Comparison of ENCODE assay signal across 8 cellular contexts in the genomic region with DNA sequence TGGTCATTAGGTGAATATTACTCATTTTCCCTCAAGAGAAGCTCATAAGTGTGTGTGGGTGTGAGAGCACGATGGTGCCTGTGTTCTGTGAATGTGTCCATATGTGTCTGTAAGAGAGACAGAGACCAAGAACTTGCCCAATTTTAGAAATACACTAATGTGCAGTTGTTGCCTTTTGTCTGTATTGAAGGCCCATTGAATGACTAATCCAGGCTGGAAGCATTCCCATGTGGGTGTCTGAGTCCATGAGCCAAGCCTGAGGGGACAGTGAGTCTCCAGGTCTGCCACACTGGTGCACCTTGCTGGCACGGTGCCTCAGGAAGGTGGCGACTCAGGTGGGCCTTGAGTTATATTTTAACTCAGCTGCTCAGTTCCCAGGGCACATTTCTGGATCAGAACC. TPM values are rescaled to one million over a fixed set of nuclear protein-coding genes. Genes with fewer than 3 reads are reported as not detected.
DNase-seq lines count a peak whose midpoint lies in the region; ATAC-seq and TF ChIP-seq lines count a peak whose summit lies in the region.

No MANE protein-coding gene starts in this region.

- peak; percentile 66 for DNase-seq in CD1c-positive myeloid dendritic cell (ENCODE audit: extremely low spot score)
- DNase-seq in T-cell: no peak
- DNase-seq in left ventricle myocardium superior: no peak
- DNase-seq in pons (ENCODE audit: low spot score): no peak
- DNase-seq in NCI-H446 treated with DMSO at 0.1 percent for 48 hours (lab: John Stamatoyannopoulos, UW): no peak
- DNase-seq in NCI-H1092 (lab: John Stamatoyannopoulos, UW): no peak
- no peak for DNase-seq in WERI-Rb-1

- POLR2A ChIA-PET in T-cell (lab: Charles Lee): interaction anchor here in 1 of 2 donors (0.6 to 0.7 kb wide), 2 partner anchors 15 to 1287 kb away, joined by 3 to 5 read pairs; no protein-coding TSS in a partner anchor

- CTCF ChIA-PET in T-cell (lab: Charles Lee): interaction anchor here in 1 of 2 donors (0.5 to 0.6 kb wide), 2 partner anchors 20 to 65 kb away, joined by 3 to 8 read pairs; no protein-coding TSS in a partner anchor

- H3K36me3 Mint-ChIP-seq in T-cell: peaks cover 24% of the 10 kb centered on the region

- peaks cover 12 to 37% (median 25%) of the 10 kb centered on the region in 3 donors for H3K4me1 Mint-ChIP-seq in T-cell

- ATAC-seq in GM21381 (IDR thresholded peaks at IDR 0.05; ENCODE audit: unreplicated experiment) (peak; percentile 8), T-cell (replicated peaks in 1 of 4) (no peak), left ventricle myocardium superior (peak; percentile 29)

- H3K4me3 Mint-ChIP-seq in T-cell: no peak overlapping the region

- no peak overlapping the region for H3K4me3 ChIP-seq in WERI-Rb-1 (ENCODE audit: low read depth, low read length)

- H3K27me3 Mint-ChIP-seq in T-cell: no peaks in the 10 kb centered on the region

- no peaks in the 10 kb centered on the region for H3K9me3 Mint-ChIP-seq in T-cell

- H3K9me3 ChIP-seq in WERI-Rb-1 (ENCODE audit: severe bottlenecking): no peaks in the 10 kb centered on the region

- intact Hi-C loops in left ventricle myocardium superior (cut with micrococcal nuclease): no loop called here

- H3K27me3 ChIP-seq in WERI-Rb-1 (ENCODE audit: insufficient read depth, low read depth, severe bottlenecking): no peaks in the 10 kb centered on the region

- peaks cover 17% of the 10 kb centered on the region for H3K36me3 ChIP-seq in WERI-Rb-1

- H3K27ac ChIP-seq in WERI-Rb-1: no peak overlapping the region

- TF ChIP-seq CTCF in WERI-Rb-1 (IDR thresholded peaks at IDR 0.05; ENCODE audit: low read depth, low read length): no peak

- H3K27ac Mint-ChIP-seq in T-cell: peak overlapping the region; percentile 64 to 92

RNA-seq across cellular contexts. Expression of a gene that starts 25.5 kb away (rescaled TPM):
- total RNA-seq in T-cell: 100 to 1,000 TPM; 122 to 204 (median 137) TPM
- 25.7 TPM for total RNA-seq in left ventricle myocardium superior

RNA-seq across cellular contexts. Expression of a gene that starts 55.2 kb away (rescaled TPM):
- total RNA-seq in T-cell (10 to 100 TPM; 11.3 to 14.6 (median 13.6) TPM), left ventricle myocardium superior (9.1 TPM)

Comparison
In these comparisons a context has a peak if more than half of its experiments do, and no peak if none do; other contexts are left out.
1. ATAC-seq: peak in GM21381 (single experiment) and left ventricle myocardium superior (single experiment); none in T-cell (0 of 4).